ENCODE assay signal across 8 cellular contexts in genomic region chr7:15867441-15867840, GRCh38.
"Had no signal": no experiment of that assay in that cellular context is flagged by ENCODE, and none has a peak within 500 bp of the region (broad histone marks: within the 10 kb centered on the region; RNA-seq: fewer than 3 reads in every experiment).

No MANE protein-coding gene starts in this region.

- H3K36me3 Mint-ChIP-seq: IgD-negative memory B cell had no signal

- H3K27ac ChIP-seq: HL-60, KMS-11 had no signal

- H3K4me3 ChIP-seq: K562 had no signal

- H3K4me1 Mint-ChIP-seq: IgD-negative memory B cell had no signal

- H3K4me3 Mint-ChIP-seq: IgD-negative memory B cell had no signal

- DNase-seq: IMR-90, KBM-7, KG1 had no signal

- ATAC-seq: HepG2, K562 had no signal

- H3K4me2 ChIP-seq: KMS-11 had no signal

- H3K27me3 Mint-ChIP-seq: IgD-negative memory B cell had no signal

- H3K27ac Mint-ChIP-seq: IgD-negative memory B cell had no signal
